13 cellular contexts compared by ENCODE assay signal in the genomic region with DNA sequence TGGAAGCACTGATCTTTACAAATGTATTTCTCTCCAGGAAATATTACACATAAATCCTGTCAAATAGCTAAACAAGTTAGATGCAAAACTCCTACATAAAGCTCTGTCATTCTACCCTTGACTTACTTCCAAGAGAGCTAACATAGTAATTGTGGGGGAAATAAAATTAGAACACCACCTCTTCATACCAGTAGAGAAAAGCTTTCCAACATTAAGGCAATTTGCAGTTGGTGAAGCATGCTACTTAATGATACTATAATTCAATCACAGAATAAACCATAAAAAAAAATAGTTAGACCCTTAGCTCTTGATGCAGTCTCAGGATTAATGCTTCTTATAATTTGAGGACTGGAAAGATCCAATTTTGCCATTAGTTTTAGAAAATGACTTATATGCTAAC. TPM values are rescaled to one million over a fixed set of nuclear protein-coding genes. Genes with fewer than 3 reads are reported as not detected.
A peak's percentile ranks its signal among the peaks of the same experiment; 100 is the strongest.
DNase-seq lines count a peak whose midpoint lies in the region; ATAC-seq and TF ChIP-seq lines count a peak whose summit lies in the region.
"Had no signal": no experiment of that assay in that cellular context is flagged by ENCODE, and none has a peak within 500 bp of the region (broad histone marks: within the 10 kb centered on the region; RNA-seq: fewer than 3 reads in every experiment).

No MANE protein-coding gene starts in this region.

- H3K27me3 ChIP-seq in A673 (replicated peaks; ENCODE audit: insufficient read depth, low read depth, low read length, poor library complexity) (no peaks in the 10 kb centered on the region), Panc1 (ENCODE audit: control insufficient read depth, insufficient read depth, low read length) (no peaks in the 10 kb centered on the region)
- H3K27me3 ChIP-seq: BLaER1 had no signal

- in situ Hi-C loops in Panc1 (cut with HindIII; ENCODE audit: low pct_unique_long_range_greater_than_20kb, low sequenced_read_pairs), result no loop called here

- intact Hi-C loops in A673 (cut with micrococcal nuclease; ENCODE audit: unreplicated experiment), result no loop called here
- intact Hi-C loops in Panc1 (cut with micrococcal nuclease; ENCODE audit: unreplicated experiment), result no loop called here

- H3K36me3 ChIP-seq in A673 (ENCODE audit: insufficient read depth, low read length, poor library complexity, severe bottlenecking), result no peaks in the 10 kb centered on the region
- no peaks in the 10 kb centered on the region for H3K36me3 ChIP-seq in Panc1 (ENCODE audit: control insufficient read depth, insufficient read depth, low read length)
- H3K36me3 ChIP-seq: BLaER1 had no signal

- DNase-seq in A673 (ENCODE audit: low spot score) (peak; percentile 56), DMS79 (lab: John Stamatoyannopoulos, UW) (peak; percentile 59), Panc1 (ENCODE audit: low read depth, low spot score) (no peak), mesothelial cell of epicardium (ENCODE audit: low spot score in 2 of 2, unreplicated experiment in 2 of 2) (no peak), HFFc6 (no peak)
- no peak for DNase-seq in stimulated activated CD4-positive, alpha-beta T cell treated with anti-CD3 and anti-CD28 coated beads, Interleukin-2, amount 100 ng/mL, for 48 hours
- DNase-seq in activated CD4-positive, alpha-beta T cell treated with anti-CD3 and anti-CD28 coated beads, Interleukin-2, amount 50 U/mL, for 4 hours, result no peak
- DNase-seq: DMS53, EL, H7 had no signal

- H3K36me3 Mint-ChIP-seq in mesothelial cell of epicardium (no peaks in the 10 kb centered on the region), HFFc6 (ENCODE audit: low read depth) (peaks cover 8% of the 10 kb centered on the region)
- H3K36me3 Mint-ChIP-seq: IgD-negative memory B cell had no signal

- H3K9me3 ChIP-seq in A673 (ENCODE audit: low read depth, low read length, poor library complexity, severe bottlenecking) (no peaks in the 10 kb centered on the region), Panc1 (ENCODE audit: control insufficient read depth, insufficient read depth, low read depth, low read length) (no peaks in the 10 kb centered on the region)
- H3K9me3 ChIP-seq: BLaER1 had no signal

- H3K9me3 Mint-ChIP-seq in mesothelial cell of epicardium (no peaks in the 10 kb centered on the region), HFFc6 (no peaks in the 10 kb centered on the region)
- H3K9me3 Mint-ChIP-seq: GM23338 had no signal

- CTCF ChIA-PET in A673 (lab: Charles Lee) (no interaction called here), Panc1 (lab: Charles Lee) (no interaction called here)

- H3K27me3 Mint-ChIP-seq in mesothelial cell of epicardium (ENCODE audit: low read depth), result no peaks in the 10 kb centered on the region
- H3K27me3 Mint-ChIP-seq in HFFc6 (ENCODE audit: insufficient read depth), result no peaks in the 10 kb centered on the region
- H3K27me3 Mint-ChIP-seq: IgD-negative memory B cell had no signal

- H3K4me3 ChIP-seq in A673 (ENCODE audit: low read depth, low read length, poor library complexity, severe bottlenecking), result no peak overlapping the region
- H3K4me3 ChIP-seq in Panc1 (ENCODE audit: low read depth in 2 of 2, low read length in 2 of 2), result no peak overlapping the region
- H3K4me3 ChIP-seq: BLaER1, GM23338 had no signal

- peaks cover 43% of the 10 kb centered on the region for H3K4me1 Mint-ChIP-seq in mesothelial cell of epicardium
- H3K4me1 Mint-ChIP-seq in HFFc6 (ENCODE audit: low read depth), result peaks cover 16% of the 10 kb centered on the region
- H3K4me1 Mint-ChIP-seq: IgD-negative memory B cell had no signal

- no peak overlapping the region for H3K4me3 Mint-ChIP-seq in mesothelial cell of epicardium
- no peak overlapping the region for H3K4me3 Mint-ChIP-seq in HFFc6
- H3K4me3 Mint-ChIP-seq: GM23338, IgD-negative memory B cell had no signal

- POLR2A ChIA-PET in A673 (lab: Charles Lee; ENCODE audit: low non-redundant PET), result interaction anchor here (0.6 kb wide), 2 partner anchors 16 to 180 kb away, joined by 3 to 7 read pairs; no protein-coding TSS in a partner anchor
- POLR2A ChIA-PET in Panc1 (lab: Charles Lee), result no interaction called here

- H3K4me1 ChIP-seq in A673 (ENCODE audit: insufficient read depth, low read length, poor library complexity, severe bottlenecking), result peaks cover 75% of the 10 kb centered on the region
- H3K4me1 ChIP-seq in Panc1 (ENCODE audit: control insufficient read depth, insufficient read depth, low read length), result peaks cover 22% of the 10 kb centered on the region; the same call in 1 of the 2 replicates
- H3K4me1 ChIP-seq: BLaER1 had no signal

- TF ChIP-seq CTCF in A673 (conservative IDR thresholded peaks at IDR 0.05; ENCODE audit: low read depth, low read length) (no peak), Panc1 (IDR thresholded peaks at IDR 0.05) (no peak), mesothelial cell of epicardium (IDR thresholded peaks at IDR 0.05; ENCODE audit: unreplicated experiment) (no peak), HFFc6 (IDR thresholded peaks at IDR 0.05) (no peak)

- H3K27ac ChIP-seq in A673 (ENCODE audit: low read depth, low read length, poor library complexity, severe bottlenecking), result peak overlapping the region; percentile 52
- peak overlapping the region; percentile 12; the same call in 1 of the 2 replicates for H3K27ac ChIP-seq in Panc1 (ENCODE audit: low read length)
- H3K27ac ChIP-seq: BLaER1 had no signal

- BruUV-seq in A673 (replicated peaks; lab: Mats Ljungman, UMichigan) (no TSS peak), Panc1 (replicated peaks; lab: Mats Ljungman, UMichigan) (no TSS peak)

- no peak for ATAC-seq in Panc1
- ATAC-seq: GM23338 had no signal

- H3K27ac Mint-ChIP-seq in mesothelial cell of epicardium (peak overlapping the region; percentile 5), HFFc6 (no peak overlapping the region)
- H3K27ac Mint-ChIP-seq: GM23338, IgD-negative memory B cell had no signal

RNA-seq across cellular contexts. Expression of a gene that starts 35.2 kb away (rescaled TPM):
- 22.8 and 26.9 TPM in 2 replicates for total RNA-seq in A673 (2021)
- total RNA-seq in Panc1 (2021; ENCODE audit: unreplicated experiment), result 43.3 TPM
- 16.7 TPM for polyA plus RNA-seq in Panc1 (2012; ENCODE audit: insufficient read length)
- total RNA-seq in mesothelial cell of epicardium, result 43.4 to 50.4 TPM (median 44.4 TPM) in 3 replicates
- 10 to 100 TPM; 56.9 to 86.2 (median 74.4) TPM for total RNA-seq in HFFc6 (2021; fragmentation: NEBNext Ultra II Directional; extraction: Animal tissue kit (Norgen Biotek cat#: 25700))

Comparison
In these comparisons a context has a peak if more than half of its experiments do, and no peak if none do; other contexts are left out.
1. DNase-seq: peak in A673 (single experiment) and DMS79 (single experiment); none in Panc1 (single experiment), mesothelial cell of epicardium (0 of 2), stimulated activated CD4-positive, alpha-beta T cell treated with anti-CD3 and anti-CD28 coated beads, Interleukin-2, amount 100 ng/mL, for 48 hours (0 of 2), activated CD4-positive, alpha-beta T cell treated with anti-CD3 and anti-CD28 coated beads, Interleukin-2, amount 50 U/mL, for 4 hours (0 of 2) and HFFc6 (single experiment).